ENCODE assay signal across 7 cellular contexts in genomic region chr12:56721721-56722120, GRCh38. TPM values are rescaled to one million over a fixed set of nuclear protein-coding genes. Genes with fewer than 3 reads are reported as not detected.
DNase-seq lines count a peak whose midpoint lies in the region.
"Had no signal": no experiment of that assay in that cellular context is flagged by ENCODE, and none has a peak within 500 bp of the region (broad histone marks: within the 10 kb centered on the region; RNA-seq: fewer than 3 reads in every experiment).

No MANE protein-coding gene starts in this region.

- CTCF ChIA-PET in activated CD4-positive, alpha-beta memory T cell treated with anti-CD3 and anti-CD28 coated beads, Interleukin-2, amount 10 ng/mL, durations not matched to agents 7 days and 5 days (lab: Charles Lee): interaction anchor here (0.5 to 1.5 kb wide), 3 partner anchors 11 to 38 kb away, joined by 3 to 4 read pairs (median 3); no protein-coding TSS in a partner anchor

- peak overlapping the region; percentile 65 for H3K27ac Mint-ChIP-seq in activated CD4-positive, alpha-beta memory T cell treated with anti-CD3 and anti-CD28 coated beads, Interleukin-2, amount 10 ng/mL, durations not matched to agents 7 days and 5 days

- H3K9me3 Mint-ChIP-seq in activated CD4-positive, alpha-beta memory T cell treated with anti-CD3 and anti-CD28 coated beads, Interleukin-2, amount 10 ng/mL, durations not matched to agents 7 days and 5 days: no peaks in the 10 kb centered on the region

- no peaks in the 10 kb centered on the region for H3K27me3 Mint-ChIP-seq in activated CD4-positive, alpha-beta memory T cell treated with anti-CD3 and anti-CD28 coated beads, Interleukin-2, amount 10 ng/mL, durations not matched to agents 7 days and 5 days

- H3K9me3 ChIP-seq in ES-I3 (ENCODE audit: control insufficient read depth, insufficient read depth, low read length): no peaks in the 10 kb centered on the region

- peaks cover 43% of the 10 kb centered on the region for H3K4me1 ChIP-seq in ES-I3 (ENCODE audit: insufficient read depth, low read length)

- 0 out of 2 replicates have a peak overlapping the region, but pooled peaks have one; percentile 2 for H3K9ac ChIP-seq in ES-I3 (ENCODE audit: low read depth, low read length)

- no peak for DNase-seq in activated CD4-positive, alpha-beta memory T cell treated with anti-CD3 and anti-CD28 coated beads, Interleukin-2, amount 10 ng/mL, durations not matched to agents 7 days and 5 days
- peak; percentile 1 for DNase-seq in midbrain (lab: John Stamatoyannopoulos, UW)
- no peak for DNase-seq in NCI-H82 (lab: John Stamatoyannopoulos, UW)
- no peak for DNase-seq in NCI-H1417 (lab: John Stamatoyannopoulos, UW)
- no peak for DNase-seq in GF-D8 (lab: John Stamatoyannopoulos, UW)
- DNase-seq: activated CD8-positive, alpha-beta memory T cell treated with anti-CD3 and anti-CD28 coated beads for 24 hours had no signal

- peaks cover 67% of the 10 kb centered on the region for H3K4me1 Mint-ChIP-seq in activated CD4-positive, alpha-beta memory T cell treated with anti-CD3 and anti-CD28 coated beads, Interleukin-2, amount 10 ng/mL, durations not matched to agents 7 days and 5 days

- H3K36me3 Mint-ChIP-seq in activated CD4-positive, alpha-beta memory T cell treated with anti-CD3 and anti-CD28 coated beads, Interleukin-2, amount 10 ng/mL, durations not matched to agents 7 days and 5 days (ENCODE audit: low read depth): peaks cover 77% of the 10 kb centered on the region

- H3K4me3 Mint-ChIP-seq in activated CD4-positive, alpha-beta memory T cell treated with anti-CD3 and anti-CD28 coated beads, Interleukin-2, amount 10 ng/mL, durations not matched to agents 7 days and 5 days: peak overlapping the region; percentile 94

- H3K36me3 ChIP-seq in ES-I3 (ENCODE audit: insufficient read depth, low read length): peaks cover 37% of the 10 kb centered on the region

- POLR2A ChIA-PET in activated CD4-positive, alpha-beta memory T cell treated with anti-CD3 and anti-CD28 coated beads, Interleukin-2, amount 10 ng/mL, durations not matched to agents 7 days and 5 days (lab: Charles Lee): interaction anchor here (0.8 to 8.9 kb wide), 3 partner anchors 11 to 76 kb away, joined by 3 to 155 read pairs (median 5); partner anchors contain the start of genes ATP5F1B and PTGES3

RNA-seq across cellular contexts. Expression of gene NACA, which starts 3.4 kb away (rescaled TPM):
- 100 to 1,000 TPM; 826 to 860 TPM for total RNA-seq in activated CD4-positive, alpha-beta memory T cell treated with anti-CD3 and anti-CD28 coated beads, Interleukin-2, amount 10 ng/mL, durations not matched to agents 7 days and 5 days

RNA-seq across cellular contexts. Expression of gene PRIM1, which starts 30.4 kb away (rescaled TPM):
- total RNA-seq in activated CD4-positive, alpha-beta memory T cell treated with anti-CD3 and anti-CD28 coated beads, Interleukin-2, amount 10 ng/mL, durations not matched to agents 7 days and 5 days: 10 to 100 TPM; 45.0 to 46.2 TPM

RNA-seq across cellular contexts. Expression of gene PTGES3, which starts 33.6 kb away (rescaled TPM):
- 100 to 1,000 TPM; 240 to 241 TPM for total RNA-seq in activated CD4-positive, alpha-beta memory T cell treated with anti-CD3 and anti-CD28 coated beads, Interleukin-2, amount 10 ng/mL, durations not matched to agents 7 days and 5 days

RNA-seq across cellular contexts. Expression of gene HSD17B6, which starts 41.4 kb away (rescaled TPM):
- 1 to 10 TPM; 2.0 to 2.2 TPM for total RNA-seq in activated CD4-positive, alpha-beta memory T cell treated with anti-CD3 and anti-CD28 coated beads, Interleukin-2, amount 10 ng/mL, durations not matched to agents 7 days and 5 days
